Comparison of ENCODE assay signal across 19 cellular contexts in genomic region chr16:84791088-84791487, GRCh38. TPM values are rescaled to one million over a fixed set of nuclear protein-coding genes. Genes with fewer than 3 reads are reported as not detected.
DNase-seq lines count a peak whose midpoint lies in the region; ATAC-seq, FAIRE-seq and TF ChIP-seq lines count a peak whose summit lies in the region.
"Had no signal": no experiment of that assay in that cellular context is flagged by ENCODE, and none has a peak within 500 bp of the region (broad histone marks: within the 10 kb centered on the region; RNA-seq: fewer than 3 reads in every experiment).

No MANE protein-coding gene starts in this region.

- H3K14ac ChIP-seq in mesenchymal stem cell (ENCODE audit: low read length in 2 of 2): no peak overlapping the region

- H3K9me3 ChIP-seq in K562 (replicated peaks; ENCODE audit: control insufficient read depth, insufficient read depth, low read depth, low read length) (no peaks in the 10 kb centered on the region), mesenchymal stem cell (ENCODE audit: control insufficient read depth, low read length) (no peaks in the 10 kb centered on the region)
- H3K9me3 ChIP-seq: SJCRH30 had no signal

- no peak overlapping the region for H2AK5ac ChIP-seq in mesenchymal stem cell (ENCODE audit: low read length, severe bottlenecking)

- BruUV-seq in K562 (replicated peaks; lab: Mats Ljungman, UMichigan): no TSS peak

- peaks cover 0 to 12% of the 10 kb centered on the region in 2 experiments; a peak in 2 of 5 replicates for H3K27me3 ChIP-seq in K562 (ENCODE audit: control insufficient read depth in 2 of 2, insufficient read depth in 2 of 2, low read length in 2 of 2)
- H3K27me3 ChIP-seq in mesenchymal stem cell (ENCODE audit: control insufficient read depth in 1 of 2, insufficient read depth in 1 of 2, low read length in 2 of 2): no peaks in the 10 kb centered on the region
- H3K27me3 ChIP-seq: SJCRH30 had no signal

- no peak overlapping the region for H2BK12ac ChIP-seq in mesenchymal stem cell (ENCODE audit: low read length in 2 of 2)

- H3K36me3 ChIP-seq in K562 (ENCODE audit: control insufficient read depth, insufficient read depth, low read length): no peaks in the 10 kb centered on the region
- peaks cover 0 to 19% of the 10 kb centered on the region in 2 experiments for H3K36me3 ChIP-seq in mesenchymal stem cell (ENCODE audit: control insufficient read depth in 1 of 2, insufficient read depth in 2 of 2, low read depth in 1 of 2, low read length in 2 of 2)
- H3K36me3 ChIP-seq: SJCRH30 had no signal

- TF ChIP-seq RAD21 in K562 (CRISPR knock-in tag; conservative IDR thresholded peaks at IDR 0.05 in 1 of 2, IDR thresholded peaks at IDR 0.05 in 1 of 2): no peak

- DNase-seq in NCI-H510A treated with DMSO at 0.1 percent for 48 hours (lab: John Stamatoyannopoulos, UW) (peak; percentile 37), NCI-H510A (lab: John Stamatoyannopoulos, UW) (no peak), K562 (ENCODE audit: extremely low read depth in 1 of 4, low spot score in 3 of 4) (no peak), mesenchymal stem cell (peak; percentile 36), stromal cell of bone marrow (ENCODE audit: low read depth) (peak; percentile 70), caudate nucleus (lab: John Stamatoyannopoulos, UW) (no peak)
- DNase-seq: DMS153; NCI-H1092; NCI-H1694 treated with DMSO at 0.1 percent for 48 hours; NCI-H2171 treated with DMSO at 0.1 percent for 48 hours; NCI-H526; NK-92 treated with Interleukin-12 subunit alpha and Interleukin-12 subunit beta, amount 100 ng/mL, for 24 hours had no signal

- in situ Hi-C loops in K562 (cut with MboI): no loop called here

- no peak for TF ChIP-seq CTCF in K562 (IDR thresholded peaks at IDR 0.05 in 2 of 3, conservative IDR thresholded peaks at IDR 0.05 in 1 of 3; ENCODE audit: insufficient read depth in 2 of 3, low read depth in 1 of 3, low read length in 3 of 3)

- H3K4me1 ChIP-seq in K562 (replicated peaks in 1 of 2; ENCODE audit: control insufficient read depth in 2 of 2, insufficient read depth in 2 of 2, low read length in 2 of 2): peaks cover 2 to 13% of the 10 kb centered on the region in 2 experiments; a peak in 2 of 5 replicates
- peaks cover 9% of the 10 kb centered on the region for H3K4me1 ChIP-seq in mesenchymal stem cell (ENCODE audit: control insufficient read depth, insufficient read depth, low read depth, low read length)

- ATAC-seq in K562: no peak
- no peak for ATAC-seq in GM19395 (IDR thresholded peaks at IDR 0.05; ENCODE audit: unreplicated experiment)
- no peak for ATAC-seq in GM18498 (IDR thresholded peaks at IDR 0.05; ENCODE audit: unreplicated experiment)

- no peaks in the 10 kb centered on the region for H3K79me2 ChIP-seq in K562 (ENCODE audit: control insufficient read depth, insufficient read depth, low read length)

- H3K9ac ChIP-seq in K562 (ENCODE audit: insufficient read depth in 1 of 2, low read depth in 2 of 2, low read length in 2 of 2) (no peak overlapping the region), mesenchymal stem cell (ENCODE audit: low read length) (no peak overlapping the region)
- H3K9ac ChIP-seq: KMS-11 had no signal

- no peak for TF ChIP-seq EP300 in K562 (IDR thresholded peaks at IDR 0.05; ENCODE audit: low read length)

- POLR2A ChIA-PET in K562 (lab: Yijun Ruan, JAX): interaction anchor here (0.6 kb wide), 1 partner anchor 11 kb away, joined by 4 read pairs; no protein-coding TSS in a partner anchor

- no peak overlapping the region for H3K18ac ChIP-seq in mesenchymal stem cell (ENCODE audit: low read depth in 1 of 2, low read length in 2 of 2)

- CTCF ChIA-PET in K562 (lab: Yijun Ruan, JAX; ENCODE audit: low intra/inter-chr PET ratio): no interaction called here

- no peak overlapping the region for H2BK15ac ChIP-seq in mesenchymal stem cell (ENCODE audit: low read depth, poor library complexity, severe bottlenecking)

- H3K79me1 ChIP-seq in mesenchymal stem cell (replicated peaks; ENCODE audit: low read length, poor library complexity, severe bottlenecking): no peaks in the 10 kb centered on the region

- H4K8ac ChIP-seq in mesenchymal stem cell (ENCODE audit: low read length): no peak overlapping the region

- H2BK120ac ChIP-seq in mesenchymal stem cell (ENCODE audit: low read depth, low read length): no peak overlapping the region

- FAIRE-seq in K562 (lab: Jason Lieb, UNC): peak; percentile 46
- FAIRE-seq: GM18507 had no signal

- H3K23ac ChIP-seq in mesenchymal stem cell (ENCODE audit: low read length in 2 of 2): no peak overlapping the region

- no peaks in the 10 kb centered on the region for H3K9me1 ChIP-seq in K562 (ENCODE audit: control insufficient read depth, insufficient read depth, low read length)

- H3K4me3 ChIP-seq in K562 (no peak overlapping the region), mesenchymal stem cell (ENCODE audit: insufficient read depth in 1 of 2, low read depth in 1 of 2, low read length in 2 of 2) (no peak overlapping the region)
- H3K4me3 ChIP-seq: SJCRH30 had no signal

- H3K4ac ChIP-seq in mesenchymal stem cell (ENCODE audit: low read depth in 1 of 2, low read length in 2 of 2): no peak overlapping the region

- no peak overlapping the region for H2AFZ ChIP-seq in K562 (ENCODE audit: low read depth, low read length)
- no peak overlapping the region for H2AFZ ChIP-seq in mesenchymal stem cell (ENCODE audit: low read depth, low read length)

- H4K20me1 ChIP-seq in K562 (replicated peaks; ENCODE audit: control insufficient read depth, insufficient read depth, low read length): no peaks in the 10 kb centered on the region

- no peak overlapping the region for H4K91ac ChIP-seq in mesenchymal stem cell (ENCODE audit: low read length)

- no peak overlapping the region for H2BK5ac ChIP-seq in mesenchymal stem cell (ENCODE audit: low read depth, low read length, poor library complexity, severe bottlenecking)

- H3K27ac ChIP-seq in K562 (ENCODE audit: extremely low read depth, low read depth, low read length): no peak overlapping the region
- no peak overlapping the region for H3K27ac ChIP-seq in mesenchymal stem cell (ENCODE audit: low read length, poor library complexity, severe bottlenecking)
- H3K27ac ChIP-seq in caudate nucleus (ENCODE audit: low read depth, low read length): no peak overlapping the region
- H3K27ac ChIP-seq: C4-2B, KMS-11, RWPE1, SJCRH30 had no signal

- TF ChIP-seq POLR2A in K562 (conservative IDR thresholded peaks at IDR 0.05): no peak

- no peak overlapping the region for H3K4me2 ChIP-seq in K562 (ENCODE audit: insufficient read depth, low read length)
- no peak overlapping the region for H3K4me2 ChIP-seq in mesenchymal stem cell (ENCODE audit: low read length, poor library complexity, severe bottlenecking)
- H3K4me2 ChIP-seq: KMS-11 had no signal

- WGBS in K562 (ENCODE audit: insufficient coverage, low coverage, missing lambda C conversion rate): 44% methylated on average over 12 of the region's 12 CpGs
- 87% methylated on average over 10 of the region's 12 CpGs for WGBS in mesenchymal stem cell

- intact Hi-C loops in K562 (cut with micrococcal nuclease): no loop called here

TF ChIP-seq in K562, 482 proteins besides CTCF, POLR2A, EP300 and RAD21 (continues in another document):
- TF ChIP-seq LEF1 (IDR thresholded peaks at IDR 0.05) (no peak), ZNF644 (tag; IDR thresholded peaks at IDR 0.05; ENCODE audit: low read depth) (no peak), ARID2 (IDR thresholded peaks at IDR 0.05) (no peak), HIVEP1 (CRISPR knock-in tag; IDR thresholded peaks at IDR 0.05) (no peak), ZNF76 (CRISPR knock-in tag; IDR thresholded peaks at IDR 0.05; ENCODE audit: borderline replicate concordance) (no peak), ZNF316 (IDR thresholded peaks at IDR 0.05) (no peak), TOE1 (IDR thresholded peaks at IDR 0.05; ENCODE audit: borderline replicate concordance) (no peak), TOE1 (CRISPR knock-in tag; IDR thresholded peaks at IDR 0.05; ENCODE audit: borderline replicate concordance, low read depth) (no peak), IRF2 (CRISPR knock-in tag; IDR thresholded peaks at IDR 0.05) (no peak), NFRKB (IDR thresholded peaks at IDR 0.05; ENCODE audit: low read depth) (no peak), CREB1 (IDR thresholded peaks at IDR 0.05) (no peak), CREB1 (CRISPR knock-in tag; IDR thresholded peaks at IDR 0.05) (no peak), BRCA1 (IDR thresholded peaks at IDR 0.05) (no peak), BRCA1 (CRISPR knock-in tag; IDR thresholded peaks at IDR 0.05) (no peak)

RNA-seq across cellular contexts. Expression of gene CRISPLD2, which starts 28.7 kb away (rescaled TPM):
- total RNA-seq in K562 (2011; cell fraction: chromatin; rRNA removed; ENCODE audit: low replicate concordance): 0.42 TPM in 1 of 2 replicates, not detected in the other
- 0.13 and 0.17 TPM in 2 replicates for total RNA-seq in K562 (2011; cell fraction: nucleolus; rRNA removed)
- 0.31 TPM in 1 of 2 replicates, not detected in the other for total RNA-seq in K562 (2011; cell fraction: nucleoplasm; rRNA removed)
- total RNA-seq in K562 (2014; rRNA removed) (0.12 TPM in 1 of 2 replicates, not detected in the other), K562 (2014; rRNA removed; fragmentation: Illumina TruSeq; extraction: Trizol) (0.04 and 0.10 TPM in 2 replicates), K562 (2015; rRNA removed; fragmentation: Illumina TruSeq; extraction: Trizol) (not detected in 2 replicates), K562 (2021) (0.22 and 0.24 TPM in 2 replicates)
- polyA plus RNA-seq in K562 (2011; rRNA removed) (0.05 TPM in 1 of 2 replicates, not detected in the other), K562 (2014; fragmentation: Illumina TruSeq; extraction: Trizol) (0.03 and 0.06 TPM in 2 replicates), K562 (2014; fragmentation: Nextera tagmentation; extraction: Ambion mirVana) (under 1 TPM in 1 of 2 experiments, not detected in 1; 0.03 TPM), K562 (2014; rRNA removed) (0.08 TPM in 1 of 2 replicates, not detected in the other)
- polyA plus RNA-seq in K562 (2011; cell fraction: cytosol; rRNA removed): 0.03 and 0.19 TPM in 2 replicates
- 0.34 TPM in 1 of 2 replicates, not detected in the other for polyA plus RNA-seq in K562 (2011; cell fraction: nucleus; rRNA removed)
- polyA plus RNA-seq in K562 (2012): 0.07 and 0.16 TPM in 2 replicates
- 0.04 and 0.06 TPM in 2 replicates for polyA minus RNA-seq in K562 (2011; rRNA and poly(A)+ RNA removed)
- polyA minus RNA-seq in K562 (2011; cell fraction: cytosol; rRNA and poly(A)+ RNA removed): not detected in 2 replicates
- polyA minus RNA-seq in K562 (2011; cell fraction: nucleus; rRNA and poly(A)+ RNA removed): 0.27 TPM in 1 of 2 replicates, not detected in the other
- 92.2 TPM for polyA plus RNA-seq in mesenchymal stem cell (2013, experiment 1 of 2)
- 91.8 TPM for polyA plus RNA-seq in mesenchymal stem cell (2013, experiment 2 of 2)

Comparison
In these comparisons a context has a peak if more than half of its experiments do, and no peak if none do; other contexts are left out.
1. DNase-seq: peak in NCI-H510A treated with DMSO at 0.1 percent for 48 hours (single experiment), mesenchymal stem cell (single experiment) and stromal cell of bone marrow (single experiment); none in NCI-H510A (single experiment), K562 (0 of 4) and caudate nucleus (0 of 61).